In the genomic region with DNA sequence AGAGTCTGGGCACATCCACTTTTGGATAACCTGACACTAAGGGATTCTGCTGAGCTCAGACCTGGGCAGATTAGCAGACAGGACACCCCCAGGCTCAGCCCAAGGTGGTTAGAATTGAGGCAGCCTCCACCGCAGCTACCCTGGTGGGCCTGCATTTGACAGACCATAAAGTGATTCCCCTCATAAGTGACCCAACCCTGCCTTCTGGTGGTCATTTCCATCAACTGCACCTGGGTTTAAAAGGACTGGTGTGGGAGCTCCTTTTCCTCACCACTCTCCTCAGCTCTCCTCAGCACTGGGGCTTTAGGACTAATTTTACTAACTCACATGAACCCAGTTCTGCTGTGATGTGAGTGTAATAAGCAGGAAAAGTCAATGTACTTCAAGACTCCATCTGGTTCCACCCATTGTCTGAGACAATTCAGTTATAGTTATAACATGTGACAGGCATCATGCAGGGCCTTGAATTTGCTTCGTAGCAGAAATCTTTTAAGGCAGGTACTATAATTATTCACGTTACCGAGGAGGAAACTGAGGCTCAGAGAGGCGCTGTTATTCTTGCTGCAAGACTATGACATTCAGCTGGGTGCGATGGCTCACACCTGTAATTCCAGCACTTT, we compare ENCODE assay signal across 9 cellular contexts. TPM values are rescaled to one million over a fixed set of nuclear protein-coding genes. Genes with fewer than 3 reads are reported as not detected.
DNase-seq lines count a peak whose midpoint lies in the region; ATAC-seq and TF ChIP-seq lines count a peak whose summit lies in the region.
"Had no signal": no experiment of that assay in that cellular context is flagged by ENCODE, and none has a peak within 500 bp of the region (broad histone marks: within the 10 kb centered on the region; RNA-seq: fewer than 3 reads in every experiment).

No MANE protein-coding gene starts in this region.

- no peak overlapping the region for H3K27ac Mint-ChIP-seq in nephron progenitor cell
- H3K27ac Mint-ChIP-seq: activated naive CD8-positive, alpha-beta T cell had no signal

- H3K27ac ChIP-seq in RWPE2 (ENCODE audit: poor library complexity, severe bottlenecking), result no peak overlapping the region

- H3K27me3 Mint-ChIP-seq in nephron progenitor cell (ENCODE audit: low read depth, poor library complexity), result peaks cover 2% of the 10 kb centered on the region

- peaks cover 3% of the 10 kb centered on the region for H3K9me3 Mint-ChIP-seq in nephron progenitor cell

- no peak overlapping the region for H3K4me3 ChIP-seq in RWPE2 (ENCODE audit: severe bottlenecking)

- H3K4me1 Mint-ChIP-seq in nephron progenitor cell, result peaks cover 46% of the 10 kb centered on the region

- H3K4me3 Mint-ChIP-seq in nephron progenitor cell, result no peak overlapping the region
- H3K4me3 Mint-ChIP-seq: activated naive CD8-positive, alpha-beta T cell had no signal

- H3K9me3 ChIP-seq in RWPE2 (ENCODE audit: severe bottlenecking), result no peaks in the 10 kb centered on the region

- TF ChIP-seq CTCF in RWPE2 (IDR thresholded peaks at IDR 0.05; ENCODE audit: poor library complexity, severe bottlenecking) (peak; percentile 77), nephron progenitor cell (IDR thresholded peaks at IDR 0.05) (peak; percentile 84)

- ATAC-seq in HG03442 (IDR thresholded peaks at IDR 0.05; ENCODE audit: unreplicated experiment), result peak; percentile 38
- peak; percentile 26; the same call in 1 of the 3 replicates for ATAC-seq in RWPE2 (ENCODE audit: low read depth)
- peak; percentile 20 for ATAC-seq in esophagus mucosa
- no peak for ATAC-seq in GM18858 (IDR thresholded peaks at IDR 0.05; ENCODE audit: unreplicated experiment)

- H3K27me3 ChIP-seq in RWPE2 (ENCODE audit: insufficient read depth, poor library complexity, severe bottlenecking), result no peaks in the 10 kb centered on the region

- peaks cover 11% of the 10 kb centered on the region for H3K4me1 ChIP-seq in RWPE2 (ENCODE audit: insufficient read depth, poor library complexity, severe bottlenecking)

- DNase-seq in NCI-H510A treated with DMSO at 0.1 percent for 48 hours (lab: John Stamatoyannopoulos, UW), result peak; percentile 3
- no peak for DNase-seq in NCI-H510A (lab: John Stamatoyannopoulos, UW)
- DNase-seq in RWPE2 (ENCODE audit: low spot score), result no peak
- DNase-seq in nephron progenitor cell, result peak; percentile 72
- no peak for DNase-seq in AML-193 (lab: John Stamatoyannopoulos, UW)

- H3K36me3 ChIP-seq in RWPE2 (ENCODE audit: low read depth), result no peaks in the 10 kb centered on the region

- H3K36me3 Mint-ChIP-seq in nephron progenitor cell (ENCODE audit: low read depth), result no peaks in the 10 kb centered on the region
- H3K36me3 Mint-ChIP-seq: activated naive CD8-positive, alpha-beta T cell had no signal

RNA-seq across cellular contexts. Expression of gene MYH3, which starts 42.5 kb away (rescaled TPM):
- 0.52 TPM for total RNA-seq in esophagus mucosa

Comparison
In these comparisons a context has a peak if more than half of its experiments do, and no peak if none do; other contexts are left out.
1. DNase-seq: peak in NCI-H510A treated with DMSO at 0.1 percent for 48 hours (single experiment) and nephron progenitor cell (single experiment); none in NCI-H510A (single experiment), RWPE2 (single experiment) and AML-193 (0 of 2).